Comparison of ENCODE assay signal across 15 cellular contexts in the genomic region with DNA sequence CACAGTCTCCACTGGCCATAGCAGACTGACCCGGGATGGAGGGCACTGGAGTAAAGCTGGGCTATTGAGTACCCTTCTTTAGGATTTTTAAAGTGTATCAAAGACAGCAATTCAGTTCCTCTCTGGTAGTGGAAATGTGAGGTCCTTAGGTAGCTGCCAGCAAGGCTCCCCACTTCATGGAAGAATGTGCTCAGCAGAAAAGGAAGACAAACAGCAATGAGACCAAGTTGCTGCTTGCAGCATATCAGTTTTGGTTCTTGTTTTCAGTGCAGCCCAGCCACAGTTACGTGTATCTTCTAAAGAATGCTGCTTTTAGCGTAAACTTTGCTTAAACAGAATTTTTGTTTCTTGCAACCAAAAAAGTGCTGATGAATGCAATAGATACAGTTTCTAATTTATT.
DNase-seq lines count a peak whose midpoint lies in the region; ATAC-seq and TF ChIP-seq lines count a peak whose summit lies in the region.
"Had no signal": no experiment of that assay in that cellular context is flagged by ENCODE, and none has a peak within 500 bp of the region (broad histone marks: within the 10 kb centered on the region; RNA-seq: fewer than 3 reads in every experiment).

No MANE protein-coding gene starts in this region.

- no peak overlapping the region for H3K27ac ChIP-seq in OCI-LY3 (ENCODE audit: low read length)
- H3K27ac ChIP-seq: HL-60, testis had no signal

- CTCF ChIA-PET in activated CD4-positive, alpha-beta T cell treated with anti-CD3 and anti-CD28 coated beads for 36 hours (lab: Charles Lee) = no interaction called here
- CTCF ChIA-PET in activated CD4-positive, alpha-beta T cell treated with anti-CD3 and anti-CD28 coated beads, Interleukin-2, amount 10 ng/mL, durations not matched to agents 7 days and 5 days (lab: Charles Lee) = interaction anchor here (0.6 kb wide), 1 partner anchor 225 kb away, joined by 3 read pairs; no protein-coding TSS in a partner anchor

- no peaks in the 10 kb centered on the region for H3K27me3 ChIP-seq in OCI-LY3 (ENCODE audit: low read depth, low read length)
- H3K27me3 ChIP-seq: MG63, testis had no signal

- no peaks in the 10 kb centered on the region for H3K79me2 ChIP-seq in OCI-LY3 (ENCODE audit: low read length)

- H3K4me2 ChIP-seq in OCI-LY3 (ENCODE audit: low read length) = peak overlapping the region; percentile 46

- no peak for DNase-seq in activated CD4-positive, alpha-beta T cell treated with anti-CD3 and anti-CD28 coated beads for 36 hours
- DNase-seq in activated CD4-positive, alpha-beta T cell treated with anti-CD3 and anti-CD28 coated beads, Interleukin-2, amount 10 ng/mL, durations not matched to agents 7 days and 5 days = no peak
- peak; percentile 3 for DNase-seq in putamen (ENCODE audit: low spot score)
- no peak for DNase-seq in NCI-H187 treated with DMSO at 0.1 percent for 48 hours (lab: John Stamatoyannopoulos, UW)
- no peak for DNase-seq in NCI-H2196 (lab: John Stamatoyannopoulos, UW; ENCODE audit: unreplicated experiment)
- DNase-seq: activated effector memory CD4-positive, alpha-beta T cell treated with anti-CD3 and anti-CD28 coated beads, Interleukin-2, amount 50 U/mL, for 16 hours; MG63; NCI-H524; stimulated activated CD4-positive, alpha-beta T cell treated with anti-CD3 and anti-CD28 coated beads, Interleukin-4, amount 100 ng/mL, for 4 hours; testis had no signal

- H3K4me3 Mint-ChIP-seq in activated CD4-positive, alpha-beta T cell treated with anti-CD3 and anti-CD28 coated beads for 36 hours = no peak overlapping the region
- H3K4me3 Mint-ChIP-seq in activated CD4-positive, alpha-beta T cell treated with anti-CD3 and anti-CD28 coated beads, Interleukin-2, amount 10 ng/mL, durations not matched to agents 7 days and 5 days = no peak overlapping the region
- H3K4me3 Mint-ChIP-seq: mesothelial cell of epicardium had no signal

- POLR2A ChIA-PET in activated CD4-positive, alpha-beta T cell treated with anti-CD3 and anti-CD28 coated beads for 36 hours (lab: Charles Lee) = no interaction called here
- POLR2A ChIA-PET in activated CD4-positive, alpha-beta T cell treated with anti-CD3 and anti-CD28 coated beads, Interleukin-2, amount 10 ng/mL, durations not matched to agents 7 days and 5 days (lab: Charles Lee) = no interaction called here

- H3K27ac Mint-ChIP-seq in activated CD4-positive, alpha-beta T cell treated with anti-CD3 and anti-CD28 coated beads for 36 hours = peak overlapping the region; percentile 32
- no peak overlapping the region for H3K27ac Mint-ChIP-seq in activated CD4-positive, alpha-beta T cell treated with anti-CD3 and anti-CD28 coated beads, Interleukin-2, amount 10 ng/mL, durations not matched to agents 7 days and 5 days
- H3K27ac Mint-ChIP-seq: mesothelial cell of epicardium had no signal

- H4K20me1 ChIP-seq in OCI-LY3 (ENCODE audit: insufficient read depth, low read length) = no peaks in the 10 kb centered on the region

- H3K9ac ChIP-seq in OCI-LY3 (ENCODE audit: low read length) = no peak overlapping the region

- TF ChIP-seq CTCF in OCI-LY3 (IDR thresholded peaks at IDR 0.05; ENCODE audit: low read depth, low read length) = no peak

- ATAC-seq in activated CD4-positive, alpha-beta T cell treated with anti-CD3 and anti-CD28 coated beads for 36 hours = peak; percentile 36
- ATAC-seq in GM21825 (IDR thresholded peaks at IDR 0.05; ENCODE audit: unreplicated experiment) (peak; percentile 58), GM19328 (IDR thresholded peaks at IDR 0.05; ENCODE audit: unreplicated experiment) (no peak)

- no peaks in the 10 kb centered on the region for H3K9me3 ChIP-seq in OCI-LY3 (ENCODE audit: insufficient read depth, low read length)
- H3K9me3 ChIP-seq: MG63, testis had no signal

- H3K4me1 Mint-ChIP-seq in activated CD4-positive, alpha-beta T cell treated with anti-CD3 and anti-CD28 coated beads for 36 hours = peaks cover 4% of the 10 kb centered on the region
- peaks cover 4% of the 10 kb centered on the region for H3K4me1 Mint-ChIP-seq in activated CD4-positive, alpha-beta T cell treated with anti-CD3 and anti-CD28 coated beads, Interleukin-2, amount 10 ng/mL, durations not matched to agents 7 days and 5 days

- peaks cover 15% of the 10 kb centered on the region for H3K4me1 ChIP-seq in OCI-LY3 (ENCODE audit: low read length)
- H3K4me1 ChIP-seq: testis had no signal

- H3K36me3 ChIP-seq in OCI-LY3 (replicated peaks; ENCODE audit: low read depth, low read length) = no peaks in the 10 kb centered on the region
- H3K36me3 ChIP-seq: MG63 had no signal

- H3K9me3 Mint-ChIP-seq in activated CD4-positive, alpha-beta T cell treated with anti-CD3 and anti-CD28 coated beads for 36 hours (ENCODE audit: low read depth) = no peaks in the 10 kb centered on the region
- H3K9me3 Mint-ChIP-seq in activated CD4-positive, alpha-beta T cell treated with anti-CD3 and anti-CD28 coated beads, Interleukin-2, amount 10 ng/mL, durations not matched to agents 7 days and 5 days = peaks cover 7% of the 10 kb centered on the region

- H2AFZ ChIP-seq in OCI-LY3 (ENCODE audit: low read depth, low read length) = peak overlapping the region; percentile 60

- no peak overlapping the region; the same call in 1 of the 2 replicates for H3K4me3 ChIP-seq in OCI-LY3 (ENCODE audit: low read length)
- H3K4me3 ChIP-seq: MG63, testis had no signal

- H3K36me3 Mint-ChIP-seq in activated CD4-positive, alpha-beta T cell treated with anti-CD3 and anti-CD28 coated beads for 36 hours (ENCODE audit: low read depth) = no peaks in the 10 kb centered on the region
- peaks cover 2% of the 10 kb centered on the region for H3K36me3 Mint-ChIP-seq in activated CD4-positive, alpha-beta T cell treated with anti-CD3 and anti-CD28 coated beads, Interleukin-2, amount 10 ng/mL, durations not matched to agents 7 days and 5 days (ENCODE audit: low read depth)
- H3K36me3 Mint-ChIP-seq: mesothelial cell of epicardium had no signal

- H3K27me3 Mint-ChIP-seq in activated CD4-positive, alpha-beta T cell treated with anti-CD3 and anti-CD28 coated beads for 36 hours = no peaks in the 10 kb centered on the region
- no peaks in the 10 kb centered on the region for H3K27me3 Mint-ChIP-seq in activated CD4-positive, alpha-beta T cell treated with anti-CD3 and anti-CD28 coated beads, Interleukin-2, amount 10 ng/mL, durations not matched to agents 7 days and 5 days

- intact Hi-C loops in activated CD4-positive, alpha-beta T cell treated with anti-CD3 and anti-CD28 coated beads for 36 hours (cut with DNase I, micrococcal nuclease) = no loop called here
